Comparison of ENCODE assay signal across 16 cellular contexts in the genomic region with DNA sequence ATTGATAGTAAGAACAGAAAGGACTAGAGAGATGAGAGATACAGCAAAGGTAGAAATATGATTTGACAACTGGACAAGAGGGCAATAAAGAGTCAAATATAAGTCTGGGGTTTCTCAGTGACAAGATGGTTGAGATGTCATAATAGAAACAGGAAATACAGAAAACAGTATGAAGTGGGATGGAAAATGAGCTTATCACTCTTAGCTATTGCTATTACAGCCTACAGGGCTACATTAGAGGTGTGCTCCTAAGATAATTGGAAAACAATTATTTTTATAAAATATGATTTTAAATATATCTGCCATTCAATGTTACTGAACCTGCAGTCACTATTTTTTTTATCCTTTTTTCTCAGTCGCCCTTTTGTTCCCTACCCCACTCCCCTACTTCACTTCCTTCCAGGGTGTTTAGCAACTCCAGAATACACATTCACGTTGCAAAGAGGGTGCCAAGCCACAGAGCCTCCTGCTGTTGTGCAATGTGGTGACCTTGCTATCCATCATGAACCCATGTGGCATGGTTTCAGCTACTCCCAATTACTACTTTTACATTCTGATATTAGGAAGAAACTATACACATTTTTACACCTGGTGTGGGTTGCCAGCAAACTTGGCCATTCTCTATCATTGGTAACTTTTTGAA. TPM values are rescaled to one million over a fixed set of nuclear protein-coding genes. Genes with fewer than 3 reads are reported as not detected.
A peak's percentile ranks its signal among the peaks of the same experiment; 100 is the strongest.
DNase-seq lines count a peak whose midpoint lies in the region; ATAC-seq, FAIRE-seq and TF ChIP-seq lines count a peak whose summit lies in the region.
"Had no signal": no experiment of that assay in that cellular context is flagged by ENCODE, and none has a peak within 500 bp of the region (broad histone marks: within the 10 kb centered on the region; RNA-seq: fewer than 3 reads in every experiment).

No MANE protein-coding gene starts in this region.

- H4K20me1 ChIP-seq in astrocyte (ENCODE audit: insufficient read depth, low read length) = no peaks in the 10 kb centered on the region
- no peaks in the 10 kb centered on the region for H4K20me1 ChIP-seq in HepG2 (ENCODE audit: insufficient read depth, low read length)
- H4K20me1 ChIP-seq in smooth muscle cell (ENCODE audit: low read depth) = no peaks in the 10 kb centered on the region

- 0% methylated on average over 2 of the region's 2 CpGs for WGBS in HepG2 (ENCODE audit: low lambda C conversion rate)
- WGBS in smooth muscle cell (ENCODE audit: low lambda C conversion rate) = 50% methylated on average over 2 of the region's 2 CpGs

- H3K27ac ChIP-seq in astrocyte (ENCODE audit: low read depth, low read length) = no peak overlapping the region
- H3K27ac ChIP-seq in HepG2 (ENCODE audit: extremely low read length, insufficient read depth, low read length) = no peak overlapping the region
- H3K27ac ChIP-seq in smooth muscle cell (ENCODE audit: low read depth) = no peak overlapping the region
- H3K27ac ChIP-seq: SK-N-MC, stomach had no signal

- H3K9me3 ChIP-seq in astrocyte (ENCODE audit: insufficient read depth, low read depth, low read length) (no peaks in the 10 kb centered on the region), HepG2 (ENCODE audit: low read length) (no peaks in the 10 kb centered on the region), smooth muscle cell (replicated peaks; ENCODE audit: low read depth) (no peaks in the 10 kb centered on the region)

- TF ChIP-seq CTCF in astrocyte (IDR thresholded peaks at IDR 0.05; ENCODE audit: insufficient read depth, low read depth, low read length) = no peak
- no peak for TF ChIP-seq CTCF in HepG2 (CRISPR knock-in tag; IDR thresholded peaks at IDR 0.05)
- no peak for TF ChIP-seq CTCF in smooth muscle cell (IDR thresholded peaks at IDR 0.05; ENCODE audit: borderline replicate concordance, insufficient read depth, poor library complexity, severe bottlenecking)

- no peak for ATAC-seq in HepG2
- ATAC-seq in GM21529 (IDR thresholded peaks at IDR 0.05; ENCODE audit: unreplicated experiment) = no peak
- ATAC-seq: activated naive CD8-positive, alpha-beta T cell treated with anti-CD3 and anti-CD28 coated beads, Interleukin-2, amount 50 U/mL, for 24 hours had no signal

- H3K36me3 ChIP-seq in astrocyte (ENCODE audit: insufficient read depth, low read length) = no peaks in the 10 kb centered on the region
- H3K36me3 ChIP-seq in HepG2 (replicated peaks in 1 of 2; ENCODE audit: control insufficient read depth in 1 of 2, insufficient read depth in 2 of 2, low read length in 2 of 2) = no peaks in the 10 kb centered on the region
- H3K36me3 ChIP-seq in smooth muscle cell (ENCODE audit: low read depth) = no peaks in the 10 kb centered on the region
- H3K36me3 ChIP-seq: stomach had no signal

- POLR2A ChIA-PET in HepG2 (lab: Yijun Ruan, JAX) = no interaction called here

- H3K4me3 ChIP-seq in astrocyte (ENCODE audit: insufficient read depth, low read depth, low read length) (no peak overlapping the region), HepG2 (replicated peaks in 1 of 3; ENCODE audit: insufficient read depth in 1 of 3, low read depth in 2 of 3, low read length in 3 of 3) (no peak overlapping the region), smooth muscle cell (no peak overlapping the region)
- H3K4me3 ChIP-seq: SK-N-MC, stomach had no signal

- TF ChIP-seq EP300 in HepG2 (IDR thresholded peaks at IDR 0.05; ENCODE audit: low read depth in 2 of 2, low read length in 2 of 2) (no peak), HepG2 (CRISPR knock-in tag; IDR thresholded peaks at IDR 0.05; ENCODE audit: borderline replicate concordance) (no peak)

- intact Hi-C loops in HepG2 (cut with micrococcal nuclease; ENCODE audit: unreplicated experiment) = no loop called here

- in situ Hi-C loops in HepG2 (cut with HindIII; ENCODE audit: extremely low pct_ligation_motif_present, low pct_unique_long_range_greater_than_20kb) = no loop called here

- no peak overlapping the region for H3K27ac Mint-ChIP-seq in astrocyte (ENCODE audit: unreplicated experiment)
- H3K27ac Mint-ChIP-seq: activated naive CD8-positive, alpha-beta T cell treated with anti-CD3 and anti-CD28 coated beads, Interleukin-2, amount 50 U/mL, for 24 hours had no signal

- H3K4me1 Mint-ChIP-seq in astrocyte (ENCODE audit: low read depth, unreplicated experiment) = no peaks in the 10 kb centered on the region
- H3K4me1 Mint-ChIP-seq: activated naive CD8-positive, alpha-beta T cell treated with anti-CD3 and anti-CD28 coated beads, Interleukin-2, amount 50 U/mL, for 24 hours had no signal

- TF ChIP-seq POLR2A in HepG2 (IDR thresholded peaks at IDR 0.05; ENCODE audit: insufficient read depth in 1 of 2, low read depth in 2 of 2, low read length in 2 of 2) (no peak), H54 (IDR thresholded peaks at IDR 0.05; ENCODE audit: low read depth, low read length) (no peak)

- H3K4me2 ChIP-seq in astrocyte (ENCODE audit: low read length) (no peak overlapping the region), HepG2 (ENCODE audit: low read depth, low read length) (no peak overlapping the region), smooth muscle cell (no peak overlapping the region)

- no peak overlapping the region for H3K4me3 Mint-ChIP-seq in astrocyte (ENCODE audit: unreplicated experiment)
- H3K4me3 Mint-ChIP-seq: activated naive CD8-positive, alpha-beta T cell treated with anti-CD3 and anti-CD28 coated beads, Interleukin-2, amount 50 U/mL, for 24 hours had no signal

- CTCF ChIA-PET in HepG2 (lab: Yijun Ruan, JAX; ENCODE audit: low intra/inter-chr PET ratio, low total read pairs) = no interaction called here

- H3K36me3 Mint-ChIP-seq in astrocyte (ENCODE audit: low read depth, unreplicated experiment) = no peaks in the 10 kb centered on the region

- no peak for TF ChIP-seq RAD21 in HepG2 (CRISPR knock-in tag; IDR thresholded peaks at IDR 0.05)

- H3K27me3 Mint-ChIP-seq in astrocyte (ENCODE audit: low read depth, unreplicated experiment) = no peaks in the 10 kb centered on the region

- DNase-seq in Daoy (ENCODE audit: low read depth) (peak; percentile 5), MV-4-11 (lab: John Stamatoyannopoulos, UW) (peak; percentile 91), astrocyte (ENCODE audit: low read depth) (peak; percentile 26), HepG2 (ENCODE audit: low spot score) (peak; percentile 3), H54 (ENCODE audit: insufficient read length, low spot score) (no peak), GM19240 (ENCODE audit: insufficient read length, low spot score) (no peak), smooth muscle cell (lab: John Stamatoyannopoulos, UW; ENCODE audit: unreplicated experiment) (no peak)
- DNase-seq: activated CD4-positive, CD25-positive, alpha-beta regulatory T cell; activated naive CD8-positive, alpha-beta T cell treated with anti-CD3 and anti-CD28 coated beads, Interleukin-2, amount 50 U/mL, for 24 hours; kidney glomerular epithelial cell; NCI-H1417 treated with DMSO at 0.1 percent for 48 hours; NCI-H524; stomach had no signal

- no peaks in the 10 kb centered on the region for H3K4me1 ChIP-seq in astrocyte (ENCODE audit: insufficient read depth, low read length)
- no peaks in the 10 kb centered on the region for H3K4me1 ChIP-seq in HepG2 (ENCODE audit: insufficient read depth, low read length)
- H3K4me1 ChIP-seq in smooth muscle cell (ENCODE audit: low read depth) = no peaks in the 10 kb centered on the region

- FAIRE-seq in astrocyte (lab: Jason Lieb, UNC) (no peak), HepG2 (lab: Jason Lieb, UNC) (no peak), H54 (lab: Jason Lieb, UNC) (no peak)

- H3K79me2 ChIP-seq in astrocyte (ENCODE audit: insufficient read depth, low read length) (no peaks in the 10 kb centered on the region), HepG2 (ENCODE audit: insufficient read depth, low read length) (no peaks in the 10 kb centered on the region), smooth muscle cell (ENCODE audit: low read depth) (no peaks in the 10 kb centered on the region)

- no peaks in the 10 kb centered on the region for H3K9me3 Mint-ChIP-seq in astrocyte (ENCODE audit: unreplicated experiment)
- H3K9me3 Mint-ChIP-seq: activated naive CD8-positive, alpha-beta T cell treated with anti-CD3 and anti-CD28 coated beads, Interleukin-2, amount 50 U/mL, for 24 hours had no signal

- H3K27me3 ChIP-seq in astrocyte (ENCODE audit: insufficient read depth, low read length) = peaks cover 3% of the 10 kb centered on the region
- no peaks in the 10 kb centered on the region for H3K27me3 ChIP-seq in HepG2 (ENCODE audit: control insufficient read depth in 1 of 2, insufficient read depth in 2 of 2, low read length in 2 of 2)
- H3K27me3 ChIP-seq in smooth muscle cell (ENCODE audit: low read depth) = peaks cover 13% of the 10 kb centered on the region
- H3K27me3 ChIP-seq: stomach had no signal

- no TSS peak for BruUV-seq in HepG2 (replicated peaks; lab: Mats Ljungman, UMichigan)

- H2AFZ ChIP-seq in astrocyte (ENCODE audit: low read depth, low read length) = no peak overlapping the region
- H2AFZ ChIP-seq in HepG2 (ENCODE audit: low read length) = no peak overlapping the region
- no peak overlapping the region for H2AFZ ChIP-seq in smooth muscle cell (ENCODE audit: low read depth)

- H3K9ac ChIP-seq in astrocyte (ENCODE audit: low read length) = no peak overlapping the region
- no peak overlapping the region for H3K9ac ChIP-seq in HepG2 (ENCODE audit: insufficient read depth, low read depth, low read length)
- H3K9ac ChIP-seq in smooth muscle cell (ENCODE audit: low read depth) = no peak overlapping the region

- H3F3A ChIP-seq in smooth muscle cell (ENCODE audit: low read depth) = no peaks in the 10 kb centered on the region

RNA-seq across cellular contexts. Expression of a gene that starts 6.0 kb away (rescaled TPM):
- 0.15 and 0.34 TPM in 2 replicates for total RNA-seq in Daoy (2014; rRNA removed; shearing (Covaris generic))
- 0.18 TPM in 1 of 2 replicates, not detected in the other for total RNA-seq in astrocyte
- total RNA-seq in HepG2 (2016; rRNA removed; fragmentation: Illumina TruSeq; extraction: Trizol) = not detected in 2 replicates
- not detected in 2 replicates for total RNA-seq in HepG2 (2016; cell fraction: cytosol; rRNA removed; fragmentation: Illumina TruSeq; extraction: Trizol; ENCODE audit: low read depth)
- not detected in 2 replicates for total RNA-seq in HepG2 (2016; cell fraction: insoluble cytoplasmic fraction; rRNA removed; fragmentation: Illumina TruSeq; extraction: Trizol)
- not detected in 2 replicates for total RNA-seq in HepG2 (2016; cell fraction: membrane; rRNA removed; fragmentation: Illumina TruSeq; extraction: Trizol)
- not detected in 2 replicates for total RNA-seq in HepG2 (2016; cell fraction: nucleus; rRNA removed; fragmentation: Illumina TruSeq; extraction: Trizol)
- 0.01 TPM in 1 of 2 replicates, not detected in the other for polyA plus RNA-seq in HepG2 (2011; rRNA removed)
- not detected in 2 replicates for polyA plus RNA-seq in HepG2 (2011; cell fraction: cytosol; rRNA removed)
- polyA plus RNA-seq in HepG2 (2011; cell fraction: nucleus; rRNA removed) = not detected in 2 replicates
- 0.43 and 0.79 TPM in 2 replicates for polyA plus RNA-seq in HepG2 (2012)
- not detected in 2 replicates for polyA plus RNA-seq in HepG2 (2016; cell fraction: cytosol; fragmentation: Illumina TruSeq; extraction: Trizol; ENCODE audit: low read depth)
- not detected in 2 replicates for polyA plus RNA-seq in HepG2 (2016; cell fraction: insoluble cytoplasmic fraction; fragmentation: Illumina TruSeq; extraction: Trizol; ENCODE audit: low read depth)
- polyA plus RNA-seq in HepG2 (2016; cell fraction: membrane; fragmentation: Illumina TruSeq; extraction: Trizol; ENCODE audit: low read depth) = not detected in 2 replicates
- not detected in 2 replicates for polyA plus RNA-seq in HepG2 (2016; cell fraction: nucleus; fragmentation: Illumina TruSeq; extraction: Trizol; ENCODE audit: insufficient read depth, low read depth)
- polyA minus RNA-seq in HepG2 (2011; rRNA and poly(A)+ RNA removed; ENCODE audit: low replicate concordance) = 17.9 TPM in 1 of 2 replicates, not detected in the other
- not detected in 2 replicates for polyA minus RNA-seq in HepG2 (2011; cell fraction: cytosol; rRNA and poly(A)+ RNA removed)
- polyA minus RNA-seq in HepG2 (2011; cell fraction: nucleus; rRNA and poly(A)+ RNA removed) = not detected in 2 replicates
- 0.13 TPM in 1 of 2 replicates, not detected in the other for total RNA-seq in smooth muscle cell
- 0.30 and 0.37 TPM in 2 replicates for polyA plus RNA-seq in smooth muscle cell
- total RNA-seq: glomerular endothelial cell had no signal

RNA-seq across cellular contexts. Expression of a gene that starts 53.5 kb away (rescaled TPM):
- not detected in 2 replicates for total RNA-seq in Daoy (2014; rRNA removed; shearing (Covaris generic))
- total RNA-seq in astrocyte (0.36 TPM in 2 replicates), HepG2 (2016; rRNA removed; fragmentation: Illumina TruSeq; extraction: Trizol) (0.04 and 0.07 TPM in 2 replicates), smooth muscle cell (0.27 and 0.45 TPM in 2 replicates)
- total RNA-seq in HepG2 (2016; cell fraction: cytosol; rRNA removed; fragmentation: Illumina TruSeq; extraction: Trizol; ENCODE audit: low read depth) = 0.18 and 0.20 TPM in 2 replicates
- 0.07 and 0.09 TPM in 2 replicates for total RNA-seq in HepG2 (2016; cell fraction: insoluble cytoplasmic fraction; rRNA removed; fragmentation: Illumina TruSeq; extraction: Trizol)
- 0.09 and 0.14 TPM in 2 replicates for total RNA-seq in HepG2 (2016; cell fraction: membrane; rRNA removed; fragmentation: Illumina TruSeq; extraction: Trizol)
- not detected in 2 replicates for total RNA-seq in HepG2 (2016; cell fraction: nucleus; rRNA removed; fragmentation: Illumina TruSeq; extraction: Trizol)
- polyA plus RNA-seq in HepG2 (2011; rRNA removed) (0.03 TPM in 1 of 2 replicates, not detected in the other), smooth muscle cell (0.12 TPM in 1 of 2 replicates, not detected in the other)
- 0.06 and 0.07 TPM in 2 replicates for polyA plus RNA-seq in HepG2 (2011; cell fraction: cytosol; rRNA removed)
- not detected in 2 replicates for polyA plus RNA-seq in HepG2 (2011; cell fraction: nucleus; rRNA removed)
- 0.36 and 0.43 TPM in 2 replicates for polyA plus RNA-seq in HepG2 (2012)
- 0.09 TPM in 1 of 2 replicates, not detected in the other for polyA plus RNA-seq in HepG2 (2016; cell fraction: cytosol; fragmentation: Illumina TruSeq; extraction: Trizol; ENCODE audit: low read depth)
- polyA plus RNA-seq in HepG2 (2016; cell fraction: insoluble cytoplasmic fraction; fragmentation: Illumina TruSeq; extraction: Trizol; ENCODE audit: low read depth) = not detected in 2 replicates
- 0.08 and 0.11 TPM in 2 replicates for polyA plus RNA-seq in HepG2 (2016; cell fraction: membrane; fragmentation: Illumina TruSeq; extraction: Trizol; ENCODE audit: low read depth)
- polyA plus RNA-seq in HepG2 (2016; cell fraction: nucleus; fragmentation: Illumina TruSeq; extraction: Trizol; ENCODE audit: insufficient read depth, low read depth) = not detected in 2 replicates
- polyA minus RNA-seq in HepG2 (2011; rRNA and poly(A)+ RNA removed; ENCODE audit: low replicate concordance) = 0.68 TPM in 1 of 2 replicates, not detected in the other
- polyA minus RNA-seq in HepG2 (2011; cell fraction: cytosol; rRNA and poly(A)+ RNA removed) = not detected in 2 replicates
- not detected in 2 replicates for polyA minus RNA-seq in HepG2 (2011; cell fraction: nucleus; rRNA and poly(A)+ RNA removed)
- total RNA-seq: glomerular endothelial cell had no signal

Comparison
In these comparisons a context has a peak if more than half of its experiments do, and no peak if none do; other contexts are left out.
1. DNase-seq: peak in Daoy (single experiment), MV-4-11 (single experiment), astrocyte (single experiment) and HepG2 (single experiment); none in H54 (single experiment), GM19240 (single experiment) and smooth muscle cell (single experiment).